ENCODE assay signal across 8 cellular contexts in genomic region chr6:27096834-27097511, GRCh38.
DNase-seq lines count a peak whose midpoint lies in the region; ATAC-seq and TF ChIP-seq lines count a peak whose summit lies in the region.

No MANE protein-coding gene starts in this region.

- no peak overlapping the region for H3K27ac ChIP-seq in PC-9
- H3K27ac ChIP-seq in breast epithelium: peak overlapping the region in 1 of 2 donors; percentile 18
- H3K27ac ChIP-seq in left lung: peak overlapping the region in 1 of 2 donors; percentile 7

- H3K27me3 ChIP-seq in GM06990 (replicated peaks; ENCODE audit: control insufficient read depth, insufficient read depth, low read length) (no peaks in the 10 kb centered on the region), PC-9 (ENCODE audit: insufficient read depth, low read depth) (no peaks in the 10 kb centered on the region), breast epithelium (peaks cover 0 to 31% of the 10 kb centered on the region in 2 donors), left lung (peaks cover 16 to 71% of the 10 kb centered on the region in 2 donors), HAP-1 (ENCODE audit: low read depth) (no peaks in the 10 kb centered on the region)

- peak overlapping the region; percentile 76 for H2AFZ ChIP-seq in PC-9

- DNase-seq in GM06990 (ENCODE audit: extremely low read depth, insufficient read length): peak; percentile 65
- DNase-seq in PC-9: peak; percentile 38 to 70
- peak in 1 of 2 donors; percentile 56 for DNase-seq in breast epithelium (ENCODE audit: low spot score in 2 of 2)
- peak; percentile 64 to 90 for DNase-seq in left lung
- DNase-seq in stimulated activated CD8-positive, alpha-beta memory T cell treated with anti-CD3 and anti-CD28 coated beads, Interleukin-15, amount 100 ng/mL, for 24 hours (ENCODE audit: low read depth): peak; percentile 25
- DNase-seq in NCI-H1092 (lab: John Stamatoyannopoulos, UW): no peak
- no peak for DNase-seq in HAP-1 (ENCODE audit: low spot score in 2 of 2)
- DNase-seq in NCI-H1048 (lab: John Stamatoyannopoulos, UW): no peak

- no peaks in the 10 kb centered on the region for H4K20me1 ChIP-seq in PC-9 (ENCODE audit: insufficient read depth)

- TF ChIP-seq CTCF in GM06990 (IDR thresholded peaks at IDR 0.05; ENCODE audit: insufficient read depth, low read length, poor library complexity, severe bottlenecking) (no peak), PC-9 (conservative IDR thresholded peaks at IDR 0.05) (no peak), breast epithelium (IDR thresholded peaks at IDR 0.05) (no peak), left lung (IDR thresholded peaks at IDR 0.05) (no peak)

- H3K4me3 ChIP-seq in GM06990 (replicated peaks; ENCODE audit: low read depth, low read length): no peak overlapping the region
- H3K4me3 ChIP-seq in PC-9: peak overlapping the region; percentile 52; the same call in 1 of the 2 replicates
- H3K4me3 ChIP-seq in breast epithelium: peak overlapping the region; percentile 37 to 69 (median 44)
- peak overlapping the region; percentile 39 to 40 for H3K4me3 ChIP-seq in left lung
- no peak overlapping the region for H3K4me3 ChIP-seq in HAP-1

- intact Hi-C loops in PC-9 (cut with micrococcal nuclease; ENCODE audit: unreplicated experiment) (no loop called here), breast epithelium (cut with DNase I; ENCODE audit: low total_unique reads) (no loop called here), left lung (cut with DNase I) (no loop called here)

- TSS peak; percentile 39 for BruUV-seq in PC-9 (replicated peaks; lab: Mats Ljungman, UMichigan)

- H3F3A ChIP-seq in PC-9 (ENCODE audit: insufficient read depth, low read depth): peaks cover 5% of the 10 kb centered on the region

- in situ Hi-C loops in HAP-1 (cut with MboI; ENCODE audit: low sequenced_read_pairs): no loop called here

- POLR2A ChIA-PET in PC-9 (lab: Charles Lee; ENCODE audit: unreplicated experiment): interaction anchor here (0.6 kb wide), 2 partner anchors 36 to 796 kb away, joined by 3 to 6 read pairs; a partner anchor contains a TSS

- no peaks in the 10 kb centered on the region for H3K79me2 ChIP-seq in PC-9 (ENCODE audit: low read depth)

- CTCF ChIA-PET in PC-9 (lab: Charles Lee): no interaction called here

- H3K36me3 ChIP-seq in GM06990 (ENCODE audit: control insufficient read depth, insufficient read depth, low read length): no peaks in the 10 kb centered on the region
- no peaks in the 10 kb centered on the region for H3K36me3 ChIP-seq in PC-9 (ENCODE audit: low read depth)
- H3K36me3 ChIP-seq in breast epithelium: no peaks in the 10 kb centered on the region
- no peaks in the 10 kb centered on the region for H3K36me3 ChIP-seq in left lung
- H3K36me3 ChIP-seq in HAP-1 (replicated peaks): no peaks in the 10 kb centered on the region

- peak; percentile 96 for ATAC-seq in left lung

- TF ChIP-seq POLR2A in breast epithelium (IDR thresholded peaks at IDR 0.05): no peak

- H3K4me1 ChIP-seq in PC-9 (replicated peaks; ENCODE audit: insufficient read depth) (peaks cover 5% of the 10 kb centered on the region), breast epithelium (no peaks in the 10 kb centered on the region), left lung (peaks cover 0 to 4% of the 10 kb centered on the region in 2 donors), HAP-1 (no peaks in the 10 kb centered on the region)

- peak overlapping the region; percentile 55 for H3K4me2 ChIP-seq in PC-9

- no peaks in the 10 kb centered on the region for H3K9me3 ChIP-seq in PC-9 (ENCODE audit: insufficient read depth, low read depth)
- no peaks in the 10 kb centered on the region for H3K9me3 ChIP-seq in breast epithelium
- no peaks in the 10 kb centered on the region for H3K9me3 ChIP-seq in left lung
- H3K9me3 ChIP-seq in HAP-1: no peaks in the 10 kb centered on the region

- no peaks in the 10 kb centered on the region for H3K9me2 ChIP-seq in PC-9 (ENCODE audit: insufficient read depth)

Comparison
In these comparisons a context has a peak if more than half of its experiments do, and no peak if none do; other contexts are left out.
1. DNase-seq: peak in GM06990 (single experiment), PC-9 (2 of 2), left lung (2 of 2) and stimulated activated CD8-positive, alpha-beta memory T cell treated with anti-CD3 and anti-CD28 coated beads, Interleukin-15, amount 100 ng/mL, for 24 hours (single experiment); none in NCI-H1092 (single experiment), HAP-1 (0 of 2) and NCI-H1048 (single experiment).
2. H3K4me3 ChIP-seq: peak in PC-9 (single experiment), breast epithelium (3 of 3) and left lung (2 of 2); none in GM06990 (single experiment) and HAP-1 (single experiment).